8 cellular contexts compared by ENCODE assay signal in genomic region chr6:13272131-13273046, GRCh38. TPM values are rescaled to one million over a fixed set of nuclear protein-coding genes. Genes with fewer than 3 reads are reported as not detected.
A peak's percentile ranks its signal among the peaks of the same experiment; 100 is the strongest.
DNase-seq lines count a peak whose midpoint lies in the region; ATAC-seq and TF ChIP-seq lines count a peak whose summit lies in the region.

No MANE protein-coding gene starts in this region.

- H3K27ac ChIP-seq in ascending aorta (no peak overlapping the region), rectal smooth muscle tissue (ENCODE audit: low read depth, low read length) (no peak overlapping the region), dorsolateral prefrontal cortex (peak overlapping the region in 24 of 59 donors; percentile 3 to 65 (median 22))

- no peaks in the 10 kb centered on the region for H3K9me3 ChIP-seq in ascending aorta

- DNase-seq in ascending aorta (ENCODE audit: low spot score in 2 of 2) (peak; percentile 27 to 78), NCI-H69 (lab: John Stamatoyannopoulos, UW) (no peak), COR-L47 (lab: John Stamatoyannopoulos, UW) (no peak), dorsolateral prefrontal cortex (no peak), NCI-H446 (lab: John Stamatoyannopoulos, UW) (no peak)

- H3K27me3 ChIP-seq in ascending aorta (no peaks in the 10 kb centered on the region), rectal smooth muscle tissue (ENCODE audit: control insufficient read depth, insufficient read depth, low read length) (no peaks in the 10 kb centered on the region), dorsolateral prefrontal cortex (no peaks in the 10 kb centered on the region)

- peak; percentile 65 for ATAC-seq in GM19025 (IDR thresholded peaks at IDR 0.05; ENCODE audit: low read depth, unreplicated experiment)
- ATAC-seq in HG03103 (IDR thresholded peaks at IDR 0.05; ENCODE audit: low read depth, unreplicated experiment), result peak; percentile 51

- H3K9ac ChIP-seq in rectal smooth muscle tissue (ENCODE audit: low read length), result no peak overlapping the region

- TF ChIP-seq CTCF in ascending aorta (IDR thresholded peaks at IDR 0.05) (no peak), dorsolateral prefrontal cortex (IDR thresholded peaks at IDR 0.05 in 54 of 56, conservative IDR thresholded peaks at IDR 0.05 in 2 of 56; ENCODE audit: low read depth in 1 of 56, partially characterized antibody in 56 of 56) (no peak)

- H3K4me3 ChIP-seq in ascending aorta (no peak overlapping the region), rectal smooth muscle tissue (ENCODE audit: low read length) (peak overlapping the region; percentile 31), dorsolateral prefrontal cortex (peak overlapping the region in 10 of 59 donors; percentile 5 to 42 (median 27))

- H3K4me1 ChIP-seq in ascending aorta (peaks cover 0 to 23% of the 10 kb centered on the region in 2 donors), rectal smooth muscle tissue (ENCODE audit: control insufficient read depth, insufficient read depth, low read length) (no peaks in the 10 kb centered on the region)

- peaks cover 0 to 36% of the 10 kb centered on the region in 2 donors for H3K36me3 ChIP-seq in ascending aorta
- H3K36me3 ChIP-seq in rectal smooth muscle tissue (ENCODE audit: control insufficient read depth, insufficient read depth, low read length), result no peaks in the 10 kb centered on the region

- intact Hi-C loops in ascending aorta (cut with DNase I), result no loop called here
- intact Hi-C loops in dorsolateral prefrontal cortex (cut with DNase I), result loop anchor here in 1 of 2 donors (2.0 kb wide), 1 partner anchor 30 kb away; no protein-coding TSS in a partner anchor

RNA-seq across cellular contexts. Expression of gene TBC1D7, which starts 55.9 kb away (rescaled TPM):
- total RNA-seq in ascending aorta (79.5 TPM), dorsolateral prefrontal cortex (10 to 100 TPM; 18.2 to 52.1 (median 27.5) TPM)

Comparison
In these comparisons a context has a peak if more than half of its experiments do, and no peak if none do; other contexts are left out.
1. DNase-seq: peak in ascending aorta (2 of 2); none in NCI-H69 (single experiment), COR-L47 (single experiment), dorsolateral prefrontal cortex (0 of 10) and NCI-H446 (0 of 2).